In genomic region chr4:63619771-63620170, GRCh38 we compare ENCODE assay signal across 24 cellular contexts.
"Had no signal": no experiment of that assay in that cellular context is flagged by ENCODE, and none has a peak within 500 bp of the region (broad histone marks: within the 10 kb centered on the region; RNA-seq: fewer than 3 reads in every experiment).

No MANE protein-coding gene starts in this region.

- DNase-seq: activated CD4-positive, alpha-beta T cell treated with anti-CD3 and anti-CD28 coated beads for 4 hours; activated CD4-positive, alpha-beta T cell treated with anti-CD3 and anti-CD28 coated beads, Interleukin-2, amount 50 U/mL, for 4 hours; activated effector memory CD4-positive, alpha-beta T cell treated with Interleukin-2 at 50 U/mL for 16 hours; activated naive CD4-positive, alpha-beta T cell treated with Interleukin-2 at 50 U/mL for 16 hours; activated T-cell treated with anti-CD3 and anti-CD28 coated beads for 4 hours; effector memory CD4-positive, alpha-beta T cell; midbrain; naive thymus-derived CD4-positive, alpha-beta T cell; occipital lobe; psoas muscle; stimulated activated CD4-positive, alpha-beta T cell treated with anti-CD3 and anti-CD28 coated beads, Interleukin-1b, Interleukin-23, amount 100 ng/mL, for 48 hours; stimulated activated CD4-positive, alpha-beta T cell treated with anti-CD3 and anti-CD28 coated beads, Interleukin-4, amount 100 ng/mL, for 4 hours; stimulated activated CD8-positive, alpha-beta memory T cell treated with anti-CD3 and anti-CD28 coated beads, Interleukin-4, amount 100 ng/mL, for 48 hours; stimulated activated naive CD8-positive, alpha-beta T cell treated with anti-CD3 and anti-CD28 coated beads, Interleukin-15, amount 100 ng/mL, for 72 hours; T-helper 9 cell; upper lobe of left lung had no signal

- H3K4me1 ChIP-seq: parathyroid adenoma, psoas muscle, right atrium auricular region, upper lobe of left lung, vagina had no signal

- H3K4me2 ChIP-seq: smooth muscle cell had no signal

- H3K9me3 ChIP-seq: psoas muscle, right atrium auricular region, upper lobe of left lung, vagina had no signal

- H3K79me2 ChIP-seq: parathyroid adenoma had no signal

- H3K27ac ChIP-seq: coronary artery, parathyroid adenoma, psoas muscle, right atrium auricular region, upper lobe of left lung, vagina, VCaP had no signal

- H3K4me3 ChIP-seq: coronary artery, dorsolateral prefrontal cortex, psoas muscle, right atrium auricular region, smooth muscle cell, upper lobe of left lung, vagina had no signal

- H3K36me3 ChIP-seq: right atrium auricular region, upper lobe of left lung, vagina had no signal

- H2AFZ ChIP-seq: parathyroid adenoma had no signal

- H3K27me3 ChIP-seq: dorsolateral prefrontal cortex, right atrium auricular region, upper lobe of left lung, vagina had no signal

- ATAC-seq: naive thymus-derived CD4-positive, alpha-beta T cell; psoas muscle; stimulated activated memory B cell treated with anti-CD40 and anti-IgM and Interleukin-4, amounts not matched to agents 10 μg/mL and 1 μg/mL and 100 μg/mL, for 72 hours; stimulated activated naive CD8-positive, alpha-beta T cell treated with anti-CD3 and anti-CD28 coated beads, Interleukin-15, amount 100 ng/mL, for 72 hours had no signal
